In the genomic region with DNA sequence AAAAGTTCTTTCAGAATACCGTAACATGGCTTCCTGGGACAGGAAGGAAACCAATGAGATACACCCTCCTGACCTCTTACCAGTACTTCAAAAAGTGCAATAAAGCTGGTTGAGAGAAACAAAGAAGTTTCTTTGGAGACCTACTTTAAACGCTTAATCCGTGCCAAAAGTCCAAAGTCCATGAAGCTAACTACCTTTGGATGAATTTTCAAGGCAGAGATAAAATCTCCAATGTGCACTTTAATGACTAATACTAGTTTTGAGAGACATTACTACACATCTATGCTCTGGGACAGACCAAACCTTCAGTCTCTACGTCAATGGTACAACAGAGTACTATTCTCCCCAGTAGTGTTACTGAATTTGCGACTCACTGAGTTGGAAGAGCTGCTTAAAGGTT, we compare ENCODE assay signal across 2 cellular contexts.
TF ChIP-seq lines count a peak whose summit lies in the region.

No MANE protein-coding gene starts in this region.

TF ChIP-seq in K562, 482 proteins besides CTCF, POLR2A, EP300 and RAD21:
- TF ChIP-seq FOXJ2 (tag; IDR thresholded peaks at IDR 0.05) = 0 out of 2 replicates have a peak, but pooled peaks have one; percentile 40
- TF ChIP-seq, protein P1, sequence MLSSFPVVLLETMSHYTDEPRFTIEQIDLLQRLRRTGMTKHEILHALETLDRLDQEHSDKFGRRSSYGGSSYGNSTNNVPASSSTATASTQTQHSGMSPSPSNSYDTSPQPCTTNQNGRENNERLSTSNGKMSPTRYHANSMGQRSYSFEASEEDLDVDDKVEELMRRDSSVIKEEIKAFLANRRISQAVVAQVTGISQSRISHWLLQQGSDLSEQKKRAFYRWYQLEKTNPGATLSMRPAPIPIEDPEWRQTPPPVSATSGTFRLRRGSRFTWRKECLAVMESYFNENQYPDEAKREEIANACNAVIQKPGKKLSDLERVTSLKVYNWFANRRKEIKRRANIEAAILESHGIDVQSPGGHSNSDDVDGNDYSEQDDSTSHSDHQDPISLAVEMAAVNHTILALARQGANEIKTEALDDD (IDR thresholded peaks at IDR 0.05) = peak; percentile 30; the same call in 1 of the 2 replicates
- TF ChIP-seq, protein P2, sequence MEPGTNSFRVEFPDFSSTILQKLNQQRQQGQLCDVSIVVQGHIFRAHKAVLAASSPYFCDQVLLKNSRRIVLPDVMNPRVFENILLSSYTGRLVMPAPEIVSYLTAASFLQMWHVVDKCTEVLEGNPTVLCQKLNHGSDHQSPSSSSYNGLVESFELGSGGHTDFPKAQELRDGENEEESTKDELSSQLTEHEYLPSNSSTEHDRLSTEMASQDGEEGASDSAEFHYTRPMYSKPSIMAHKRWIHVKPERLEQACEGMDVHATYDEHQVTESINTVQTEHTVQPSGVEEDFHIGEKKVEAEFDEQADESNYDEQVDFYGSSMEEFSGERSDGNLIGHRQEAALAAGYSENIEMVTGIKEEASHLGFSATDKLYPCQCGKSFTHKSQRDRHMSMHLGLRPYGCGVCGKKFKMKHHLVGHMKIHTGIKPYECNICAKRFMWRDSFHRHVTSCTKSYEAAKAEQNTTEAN (CRISPR knock-in tag; IDR thresholded peaks at IDR 0.05) = no peak
TF ChIP-seq in K562: peak in this region for 2.

TF ChIP-seq in HepG2, 621 proteins besides CTCF, POLR2A, EP300 and RAD21:
- TF ChIP-seq SOX13 (IDR thresholded peaks at IDR 0.05) (no peak), SOX13 (CRISPR knock-in tag; conservative IDR thresholded peaks at IDR 0.05 in 1 of 2, IDR thresholded peaks at IDR 0.05 in 1 of 2) (peak in 1 of 2 experiments; percentile 25; a peak in 1 of 4 replicates), U2AF2 (IDR thresholded peaks at IDR 0.05; ENCODE audit: low read depth, low read length) (no peak), ZIK1 (CRISPR knock-in tag; IDR thresholded peaks at IDR 0.05; ENCODE audit: borderline replicate concordance, low read depth) (no peak), HMG20A (CRISPR knock-in tag; IDR thresholded peaks at IDR 0.05; ENCODE audit: borderline replicate concordance) (0 out of 2 replicates have a peak, but pooled peaks have one; percentile 14), ZNF83 (CRISPR knock-in tag; IDR thresholded peaks at IDR 0.05; ENCODE audit: borderline replicate concordance) (no peak), HNF4A (CRISPR knock-in tag; IDR thresholded peaks at IDR 0.05) (peak; percentile 61), ZNF562 (CRISPR knock-in tag; IDR thresholded peaks at IDR 0.05; ENCODE audit: borderline replicate concordance) (no peak), HNF4G (IDR thresholded peaks at IDR 0.05; ENCODE audit: borderline replicate concordance, low read depth, low read length) (peak; percentile 29; the same call in 1 of the 2 replicates), HNF4G (CRISPR knock-in tag; IDR thresholded peaks at IDR 0.05; ENCODE audit: borderline replicate concordance, low read depth) (no peak), TAF15 (IDR thresholded peaks at IDR 0.05; ENCODE audit: low read depth, low read length, poor library complexity, severe bottlenecking) (no peak), ZNF773 (CRISPR knock-in tag; IDR thresholded peaks at IDR 0.05; ENCODE audit: borderline replicate concordance) (no peak), ESRRA (CRISPR knock-in tag; IDR thresholded peaks at IDR 0.05; ENCODE audit: low read depth) (no peak), THAP11 (CRISPR knock-in tag; IDR thresholded peaks at IDR 0.05) (0 out of 2 replicates have a peak, but pooled peaks have one; percentile 15)
- TF ChIP-seq, protein P3, sequence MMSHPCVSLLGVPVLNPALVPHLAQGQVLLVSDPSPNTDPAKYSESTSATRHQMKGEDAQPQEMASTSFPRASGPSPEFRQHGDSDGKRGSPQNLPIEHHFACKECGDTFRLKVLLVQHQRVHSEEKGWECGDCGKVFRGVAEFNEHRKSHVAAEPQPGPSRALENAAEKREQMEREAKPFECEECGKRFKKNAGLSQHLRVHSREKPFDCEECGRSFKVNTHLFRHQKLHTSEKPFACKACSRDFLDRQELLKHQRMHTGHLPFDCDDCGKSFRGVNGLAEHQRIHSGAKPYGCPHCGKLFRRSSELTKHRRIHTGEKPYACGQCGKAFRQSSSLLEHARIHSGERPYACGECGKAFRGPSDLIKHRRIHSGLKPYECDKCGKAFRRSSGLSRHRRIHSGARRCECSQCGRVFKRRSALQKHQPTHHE (CRISPR knock-in tag; IDR thresholded peaks at IDR 0.05; ENCODE audit: borderline replicate concordance) = no peak
